ENCODE assay signal across 9 cellular contexts in genomic region chr14:24051162-24051788, GRCh38. TPM values are rescaled to one million over a fixed set of nuclear protein-coding genes. Genes with fewer than 3 reads are reported as not detected.
DNase-seq lines count a peak whose midpoint lies in the region; ATAC-seq and TF ChIP-seq lines count a peak whose summit lies in the region.
"Had no signal": no experiment of that assay in that cellular context is flagged by ENCODE, and none has a peak within 500 bp of the region (broad histone marks: within the 10 kb centered on the region; RNA-seq: fewer than 3 reads in every experiment).

No MANE protein-coding gene starts in this region.

- H3K9ac ChIP-seq in SK-N-MC (ENCODE audit: insufficient read length) (peak overlapping the region; percentile 83), fibroblast of lung (ENCODE audit: insufficient read depth, low read length) (peak overlapping the region; percentile 42)

- H3K36me3 ChIP-seq in SK-N-MC (ENCODE audit: insufficient read depth, low read length) = no peaks in the 10 kb centered on the region
- no peaks in the 10 kb centered on the region for H3K36me3 ChIP-seq in fibroblast of lung (ENCODE audit: control insufficient read depth, insufficient read depth, low read length)
- no peaks in the 10 kb centered on the region for H3K36me3 ChIP-seq in osteoblast (ENCODE audit: insufficient read depth, low read length)

- H3K4me3 ChIP-seq in AG09309 (ENCODE audit: control insufficient read depth, low read depth, low read length) = peak overlapping the region; percentile 46
- H3K4me3 ChIP-seq in SK-N-MC = peak overlapping the region; percentile 84
- peak overlapping the region in 3 of 4 experiments; percentile 46 to 59 (median 54) for H3K4me3 ChIP-seq in fibroblast of lung (replicated peaks in 1 of 4; ENCODE audit: control extremely low read depth in 1 of 4, insufficient read depth in 1 of 4, low read depth in 3 of 4, low read length in 4 of 4)
- peak overlapping the region; percentile 74 for H3K4me3 ChIP-seq in osteoblast (ENCODE audit: insufficient read depth, low read length)

- ATAC-seq in GM19455 (IDR thresholded peaks at IDR 0.05; ENCODE audit: unreplicated experiment) = peak; percentile 25
- ATAC-seq in HG03108 (IDR thresholded peaks at IDR 0.05; ENCODE audit: unreplicated experiment) = no peak

- peaks cover 19% of the 10 kb centered on the region for H3K27me3 ChIP-seq in fibroblast of lung (ENCODE audit: control insufficient read depth, insufficient read depth, low read length)
- peaks cover 43% of the 10 kb centered on the region for H3K27me3 ChIP-seq in osteoblast (ENCODE audit: insufficient read depth, low read length)

- H4K20me1 ChIP-seq in fibroblast of lung (ENCODE audit: control insufficient read depth, extremely low read depth, insufficient read depth, low read length) = no peaks in the 10 kb centered on the region
- no peaks in the 10 kb centered on the region for H4K20me1 ChIP-seq in osteoblast (ENCODE audit: insufficient read depth, low read length)

- H2AFZ ChIP-seq in fibroblast of lung (ENCODE audit: low read length) (peak overlapping the region; percentile 46), osteoblast (ENCODE audit: low read length) (peak overlapping the region; percentile 76)

- H3K4me1 ChIP-seq in fibroblast of lung (ENCODE audit: control insufficient read depth, extremely low read depth, insufficient read depth, low read length) (no peaks in the 10 kb centered on the region), osteoblast (ENCODE audit: insufficient read depth, low read length) (peaks cover 6% of the 10 kb centered on the region)

- H3K4me2 ChIP-seq in fibroblast of lung (ENCODE audit: extremely low read depth, insufficient read depth, low read length) (peak overlapping the region; percentile 91), osteoblast (ENCODE audit: insufficient read depth, low read length) (peak overlapping the region; percentile 84)

- TF ChIP-seq CTCF in AG09309 (IDR thresholded peaks at IDR 0.05; ENCODE audit: control insufficient read depth, insufficient read depth, low read depth, low read length, missing control alignments) (no peak), fibroblast of lung (conservative IDR thresholded peaks at IDR 0.05 in 1 of 2, IDR thresholded peaks at IDR 0.05 in 1 of 2; ENCODE audit: low read depth in 1 of 2, low read length in 2 of 2) (no peak), osteoblast (IDR thresholded peaks at IDR 0.05; ENCODE audit: extremely low read depth, low read depth, low read length) (no peak)

- H3K27ac ChIP-seq in SK-N-MC (no peak overlapping the region), fibroblast of lung (ENCODE audit: insufficient read depth, low read length) (no peak overlapping the region), osteoblast (ENCODE audit: low read depth, low read length) (no peak overlapping the region)

- no peaks in the 10 kb centered on the region for H3K79me2 ChIP-seq in fibroblast of lung (ENCODE audit: control insufficient read depth, insufficient read depth, low read length)
- no peaks in the 10 kb centered on the region for H3K79me2 ChIP-seq in osteoblast (ENCODE audit: insufficient read depth, low read length)

- no peak for DNase-seq in AG09309 (ENCODE audit: low read depth)
- DNase-seq in SK-N-MC (ENCODE audit: low read depth, low spot score) = no peak
- no peak for DNase-seq in fibroblast of lung (ENCODE audit: low read depth in 2 of 2)
- peak; percentile 3 for DNase-seq in osteoblast (ENCODE audit: insufficient read length, low spot score, missing footprints)
- no peak for DNase-seq in stimulated activated naive CD4-positive, alpha-beta T cell treated with Interleukin-2 at 50 U/mL for 16 hours (lab: John Stamatoyannopoulos, UW)
- DNase-seq in HUDEP-2 (lab: John Stamatoyannopoulos, UW; ENCODE audit: unreplicated experiment in 76 of 76) = no peak

- H3K9me3 ChIP-seq in SK-N-MC (ENCODE audit: low read depth, low read length) (no peaks in the 10 kb centered on the region), fibroblast of lung (ENCODE audit: control insufficient read depth, insufficient read depth, low read depth, low read length) (no peaks in the 10 kb centered on the region), osteoblast (ENCODE audit: low read depth, low read length) (no peaks in the 10 kb centered on the region)

RNA-seq across cellular contexts. Expression of gene CARMIL3, which starts 0.5 kb away (rescaled TPM):
- 0.17 and 0.26 TPM in 2 replicates for total RNA-seq in fibroblast of lung
- 0.11 TPM in 1 of 2 replicates, not detected in the other for polyA plus RNA-seq in fibroblast of lung
- polyA plus RNA-seq in fibroblast of lung (2012) = not detected in 2 replicates
- not detected in 2 replicates for polyA minus RNA-seq in fibroblast of lung (ENCODE audit: low replicate concordance)
- not detected in 2 replicates for total RNA-seq in osteoblast

RNA-seq across cellular contexts. Expression of gene CPNE6, which starts 20.1 kb away (rescaled TPM):
- total RNA-seq in fibroblast of lung (not detected in 2 replicates), osteoblast (not detected in 2 replicates)
- polyA plus RNA-seq in fibroblast of lung = not detected in 2 replicates
- polyA plus RNA-seq in fibroblast of lung (2012) = not detected in 2 replicates
- not detected in 2 replicates for polyA minus RNA-seq in fibroblast of lung (ENCODE audit: low replicate concordance)
- total RNA-seq: glomerular endothelial cell had no signal

RNA-seq across cellular contexts. Expression of gene PCK2, which starts 42.8 kb away (rescaled TPM):
- 33.9 and 71.3 TPM in 2 replicates for total RNA-seq in fibroblast of lung
- 12.7 and 15.9 TPM in 2 replicates for polyA plus RNA-seq in fibroblast of lung
- polyA plus RNA-seq in fibroblast of lung (2012) = 17.0 and 22.7 TPM in 2 replicates
- 33.5 and 51.1 TPM in 2 replicates for polyA minus RNA-seq in fibroblast of lung (ENCODE audit: low replicate concordance)
- total RNA-seq in osteoblast = 26.2 and 35.1 TPM in 2 replicates
